In the genomic region with DNA sequence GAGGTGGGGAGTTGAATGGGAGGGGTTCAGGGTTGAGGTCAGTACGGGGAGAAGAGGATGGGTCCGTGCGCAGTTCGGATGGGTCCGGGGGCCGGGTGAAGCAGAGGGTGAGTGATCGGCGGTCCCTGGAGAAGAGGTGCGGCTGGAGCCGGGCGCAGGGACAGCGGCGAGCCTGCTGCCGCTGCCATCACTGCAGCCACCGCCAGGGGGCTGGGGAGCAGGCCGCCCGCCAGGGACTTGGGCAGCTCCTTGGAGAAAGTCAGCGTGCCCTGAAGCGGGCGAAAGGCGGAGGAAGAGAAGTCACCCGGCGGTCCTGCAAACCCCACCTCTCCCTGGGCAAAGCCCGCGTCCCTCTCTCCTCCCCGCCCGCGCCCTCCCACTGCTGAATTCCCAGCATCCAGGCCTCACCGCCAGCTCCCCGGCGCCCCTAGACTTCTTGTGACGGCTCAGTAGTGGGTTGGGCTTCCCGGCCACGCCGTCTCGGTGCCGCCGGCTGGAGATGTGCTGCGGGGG, we compare ENCODE assay signal across 9 cellular contexts. TPM values are rescaled to one million over a fixed set of nuclear protein-coding genes. Genes with fewer than 3 reads are reported as not detected.
DNase-seq lines count a peak whose midpoint lies in the region; ATAC-seq lines count a peak whose summit lies in the region.
"Had no signal": no experiment of that assay in that cellular context is flagged by ENCODE, and none has a peak within 500 bp of the region (broad histone marks: within the 10 kb centered on the region; RNA-seq: fewer than 3 reads in every experiment).

No MANE protein-coding gene starts in this region.

- peak; percentile 14 for DNase-seq in NCI-H2029 (lab: John Stamatoyannopoulos, UW)
- no peak for DNase-seq in NCI-H2029 treated with DMSO at 0.1 percent for 48 hours (lab: John Stamatoyannopoulos, UW)
- peak; percentile 20 to 84 for DNase-seq in NCI-H526 (lab: John Stamatoyannopoulos, UW)
- DNase-seq in cerebellum (ENCODE audit: low spot score) = peak; percentile 80
- peak; percentile 74 for DNase-seq in kidney glomerular epithelial cell (lab: John Stamatoyannopoulos, UW)
- peak; percentile 47 for DNase-seq in stimulated activated CD8-positive, alpha-beta memory T cell treated with anti-CD3 and anti-CD28 coated beads, Interleukin-4, amount 100 ng/mL, for 48 hours
- DNase-seq in NCI-H1694 (lab: John Stamatoyannopoulos, UW) = no peak
- DNase-seq: CD4-positive, CD25-positive, alpha-beta regulatory T cell had no signal

- no peak for ATAC-seq in HG02623 (IDR thresholded peaks at IDR 0.05; ENCODE audit: unreplicated experiment)

RNA-seq across cellular contexts. Expression of gene GPR84, which starts 6.0 kb away (rescaled TPM):
- 0.36 TPM for total RNA-seq in cerebellum
- total RNA-seq: CD4-positive, CD25-positive, alpha-beta regulatory T cell had no signal

RNA-seq across cellular contexts. Expression of gene ZNF385A, which starts 14.3 kb away (rescaled TPM):
- total RNA-seq in cerebellum = 1.7 TPM

RNA-seq across cellular contexts. Expression of gene COPZ1, which starts 45.3 kb away (rescaled TPM):
- total RNA-seq in cerebellum = 52.3 TPM

RNA-seq across cellular contexts. Expression of gene ITGA5, which starts 48.8 kb away (rescaled TPM):
- 9.9 TPM for total RNA-seq in cerebellum

Comparison
In these comparisons a context has a peak if more than half of its experiments do, and no peak if none do; other contexts are left out.
1. DNase-seq: peak in NCI-H2029 (single experiment), NCI-H526 (2 of 2), cerebellum (single experiment), kidney glomerular epithelial cell (single experiment) and stimulated activated CD8-positive, alpha-beta memory T cell treated with anti-CD3 and anti-CD28 coated beads, Interleukin-4, amount 100 ng/mL, for 48 hours (single experiment); none in NCI-H2029 treated with DMSO at 0.1 percent for 48 hours (single experiment) and NCI-H1694 (single experiment).